ENCODE assay signal across 8 cellular contexts in the genomic region with DNA sequence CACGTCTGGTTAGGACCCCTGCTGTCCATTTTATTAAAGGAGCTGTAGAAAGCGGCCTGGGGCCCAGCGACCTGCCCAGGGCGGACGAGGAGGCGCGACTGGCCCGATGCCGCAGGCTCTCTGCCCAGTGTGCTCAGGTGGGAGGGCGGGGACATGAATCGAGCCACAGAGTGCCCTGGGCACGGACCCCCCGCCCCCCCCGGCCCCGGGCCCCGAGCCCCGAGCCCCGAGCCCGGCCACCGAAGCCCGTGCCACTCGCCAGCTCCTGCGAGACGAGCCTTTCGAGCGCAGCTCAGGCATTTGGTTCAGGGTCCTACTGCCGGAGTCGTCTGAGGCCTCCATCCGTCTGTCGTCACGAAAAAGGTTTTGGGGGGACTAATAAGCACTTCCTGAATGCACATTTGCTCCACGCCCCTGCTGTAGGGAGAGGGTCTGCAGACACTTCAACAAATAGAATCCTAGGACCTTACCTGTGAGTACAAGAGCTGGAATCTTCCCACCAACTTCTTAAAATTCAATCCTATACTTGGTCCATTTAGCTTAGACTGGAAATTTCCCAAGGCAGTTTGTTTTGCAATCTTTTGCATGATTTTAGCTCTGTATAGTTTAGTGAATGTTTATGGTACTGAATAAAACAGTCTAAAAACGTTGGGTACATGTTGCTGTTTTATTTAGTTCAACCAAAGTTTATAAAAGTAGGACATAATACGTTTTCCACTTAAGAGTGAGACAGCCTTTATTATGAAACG. TPM values are rescaled to one million over a fixed set of nuclear protein-coding genes. Genes with fewer than 3 reads are reported as not detected.
DNase-seq lines count a peak whose midpoint lies in the region; ATAC-seq and TF ChIP-seq lines count a peak whose summit lies in the region.

No MANE protein-coding gene starts in this region.

- TF ChIP-seq EP300 in neural cell (conservative IDR thresholded peaks at IDR 0.05; ENCODE audit: poor library complexity, severe bottlenecking), result no peak

- no peak for TF ChIP-seq RAD21 in neural cell (conservative IDR thresholded peaks at IDR 0.05)

- H3K9ac ChIP-seq in neural cell (ENCODE audit: low read length), result peak overlapping the region; percentile 98

- H3K9me2 ChIP-seq in neural cell (ENCODE audit: insufficient read depth, low read length), result no peaks in the 10 kb centered on the region

- no peaks in the 10 kb centered on the region; the same call in 1 of the 2 replicates for H3K9me3 ChIP-seq in AG04450 (ENCODE audit: control insufficient read depth, insufficient read depth, low read length)
- no peaks in the 10 kb centered on the region for H3K9me3 ChIP-seq in neural cell (ENCODE audit: low read length)

- H3K27me3 ChIP-seq in AG04450 (ENCODE audit: control insufficient read depth, insufficient read depth, low read length), result no peaks in the 10 kb centered on the region
- H3K27me3 ChIP-seq in neural cell (ENCODE audit: insufficient read depth, low read depth, low read length), result no peaks in the 10 kb centered on the region

- POLR2A ChIA-PET in AG04450 (lab: Yijun Ruan, JAX), result interaction anchor here (0.6 to 2.3 kb wide), 17 partner anchors 9 to 377 kb away, joined by 3 to 29 read pairs (median 4); partner anchors contain the start of genes CPSF3, ITGB1BP1 and YWHAQ

- DNase-seq in AG04450 (ENCODE audit: low read depth, low spot score), result no peak
- DNase-seq in T follicular helper cell (ENCODE audit: low read depth), result peak; percentile 1
- DNase-seq in epithelial cell of prostate (ENCODE audit: low read depth, low spot score), result no peak
- DNase-seq in NCI-H2081 treated with DMSO at 0.1 percent for 48 hours (lab: John Stamatoyannopoulos, UW), result no peak
- no peak for DNase-seq in AG20443 (ENCODE audit: low spot score)

- peak overlapping the region; percentile 78 for H3K4me3 ChIP-seq in AG04450 (ENCODE audit: low read depth, low read length)
- peak overlapping the region; percentile 97 for H3K4me3 ChIP-seq in neural cell (ENCODE audit: low read length)

- TF ChIP-seq CTCF in AG04450 (IDR thresholded peaks at IDR 0.05; ENCODE audit: low read depth, low read length) (no peak), neural cell (IDR thresholded peaks at IDR 0.05; ENCODE audit: poor library complexity, severe bottlenecking) (no peak)

- no peaks in the 10 kb centered on the region for H4K20me1 ChIP-seq in neural cell (ENCODE audit: insufficient read depth)

- peaks cover 44% of the 10 kb centered on the region for H3K79me2 ChIP-seq in neural cell (replicated peaks; ENCODE audit: insufficient read depth, low read length)

- CTCF ChIA-PET in AG04450 (lab: Charles Lee), result interaction anchor here (0.6 to 2.3 kb wide), 16 partner anchors 8 to 542 kb away, joined by 3 to 17 read pairs (median 4); partner anchors contain the start of gene YWHAQ

- no peaks in the 10 kb centered on the region for H3F3A ChIP-seq in neural cell (ENCODE audit: insufficient read depth, low read length, poor library complexity, severe bottlenecking)

- H2AFZ ChIP-seq in neural cell (ENCODE audit: low read depth, low read length), result peak overlapping the region; percentile 74

- H3K36me3 ChIP-seq in neural cell (ENCODE audit: insufficient read depth, low read length), result no peaks in the 10 kb centered on the region

- peak; percentile 9 for ATAC-seq in GM19043 (IDR thresholded peaks at IDR 0.05; ENCODE audit: low read depth, unreplicated experiment)
- peak; percentile 14 for ATAC-seq in HG03342 (IDR thresholded peaks at IDR 0.05; ENCODE audit: unreplicated experiment)

- H3K4me2 ChIP-seq in neural cell (ENCODE audit: low read length), result peak overlapping the region; percentile 99

- peak overlapping the region; percentile 97 for H3K27ac ChIP-seq in AG04450 (ENCODE audit: low read depth, low read length)
- peak overlapping the region; percentile 96 for H3K27ac ChIP-seq in epithelial cell of prostate
- H3K27ac ChIP-seq in neural cell (ENCODE audit: low read length), result peak overlapping the region; percentile 94

TF ChIP-seq in neural cell, 6 proteins besides CTCF, POLR2A, EP300 and RAD21:
- no peak for TF ChIP-seq POLR2AphosphoS5 (IDR thresholded peaks at IDR 0.05)
- peak; percentile 46 for TF ChIP-seq REST (IDR thresholded peaks at IDR 0.05; ENCODE audit: borderline replicate concordance)
- TF ChIP-seq EZH2 (IDR thresholded peaks at IDR 0.05; ENCODE audit: borderline replicate concordance, insufficient read depth, low read length, poor library complexity, severe bottlenecking), result no peak

RNA-seq across cellular contexts. Expression of gene ADAM17, which starts 0.7 kb away (rescaled TPM):
- polyA plus RNA-seq in AG04450 (2011; rRNA removed) (12.6 and 14.0 TPM in 2 replicates), neural cell (32.3 and 32.6 TPM in 2 replicates)
- 15.4 and 22.2 TPM in 2 replicates for polyA minus RNA-seq in AG04450 (2011; rRNA and poly(A)+ RNA removed)
- 37.3 and 44.3 TPM in 2 replicates for polyA minus RNA-seq in neural cell
